ENCODE assay signal across 4 cellular contexts in the genomic region with DNA sequence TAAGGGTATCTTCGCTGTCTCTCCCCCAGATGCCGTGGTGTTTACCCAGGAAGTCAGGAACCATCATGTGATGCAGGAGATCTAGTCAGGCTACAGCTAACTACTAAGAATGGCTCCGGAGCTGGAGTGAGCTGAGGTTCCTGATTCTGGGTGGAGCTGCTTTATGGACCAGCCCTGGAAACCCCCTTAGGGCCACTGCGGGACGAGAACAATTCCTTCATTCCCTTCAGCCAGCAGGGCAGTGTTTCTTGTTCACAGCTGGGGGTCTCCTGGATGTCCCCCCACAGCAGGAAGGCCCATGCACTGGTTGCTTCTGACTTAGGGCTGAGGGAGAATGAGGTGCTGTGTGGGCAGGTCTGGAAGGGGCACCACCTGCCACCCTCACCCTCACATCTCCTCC.
"Had no signal": no experiment of that assay in that cellular context is flagged by ENCODE, and none has a peak within 500 bp of the region (broad histone marks: within the 10 kb centered on the region; RNA-seq: fewer than 3 reads in every experiment).

No MANE protein-coding gene starts in this region.

- DNase-seq: H9, HCEC 1CT, IMR-90 had no signal

- H3K4me3 ChIP-seq: GM23338 had no signal
